ENCODE assay signal across 8 cellular contexts in genomic region chr18:55588001-55588875, GRCh38. TPM values are rescaled to one million over a fixed set of nuclear protein-coding genes. Genes with fewer than 3 reads are reported as not detected.
DNase-seq lines count a peak whose midpoint lies in the region; ATAC-seq, FAIRE-seq and TF ChIP-seq lines count a peak whose summit lies in the region.

TSS of gene TCF4 (minus strand) at chr18:55588192. CDS start at chr18:55587116, 1,076 bp downstream.

- H3K9ac ChIP-seq in H1 (replicated peaks in 1 of 4; ENCODE audit: extremely low read depth in 1 of 4, low read depth in 3 of 4, low read length in 3 of 4) (peak within 1 kb of the TSS; percentile 60 to 88 (median 86)), HepG2 (ENCODE audit: insufficient read depth, low read depth, low read length) (no peak within 1 kb of the TSS)

- H3K36me3 ChIP-seq in H1 (ENCODE audit: control insufficient read depth in 2 of 4, insufficient read depth in 4 of 4, low read length in 3 of 4): peaks cover 0 to 30% (median 2%) of the 10 kb centered on the region in 4 experiments; a peak in 2 of 8 replicates
- H3K36me3 ChIP-seq in HepG2 (replicated peaks in 1 of 2; ENCODE audit: control insufficient read depth in 1 of 2, insufficient read depth in 2 of 2, low read length in 2 of 2): no peaks in the 10 kb centered on the region

- 3% methylated on average over 21 of the region's 67 CpGs; no CpG with 5 or more reads in 1 of the 2 experiments for WGBS in H1 (ENCODE audit: extremely low coverage in 1 of 2, insufficient coverage in 1 of 2, insufficient read length in 1 of 2, insufficient replicate concordance in 2 of 2, low coverage in 1 of 2, low lambda C conversion rate in 2 of 2, missing lambda C conversion rate in 1 of 2), 2 experiments
- WGBS in HepG2 (ENCODE audit: low lambda C conversion rate): 15% methylated on average over 31 of the region's 67 CpGs

- H3K9me3 ChIP-seq in H1 (ENCODE audit: insufficient read depth in 2 of 2, low read depth in 1 of 2, low read length in 1 of 2) (no peaks in the 10 kb centered on the region), HepG2 (ENCODE audit: low read length) (no peaks in the 10 kb centered on the region)

- intact Hi-C loops in HepG2 (cut with micrococcal nuclease; ENCODE audit: unreplicated experiment): no loop called here

- TF ChIP-seq RAD21 in H1 (IDR thresholded peaks at IDR 0.05 in 1 of 2, conservative IDR thresholded peaks at IDR 0.05 in 1 of 2; ENCODE audit: low read depth in 2 of 2, low read length in 2 of 2): no peak
- TF ChIP-seq RAD21 in HepG2 (CRISPR knock-in tag; IDR thresholded peaks at IDR 0.05): no peak

- BruUV-seq in HepG2 (replicated peaks; lab: Mats Ljungman, UMichigan): no TSS peak

- H3K79me2 ChIP-seq in H1 (ENCODE audit: control insufficient read depth in 1 of 2, insufficient read depth in 2 of 2, low read length in 2 of 2) (peaks cover 0 to 55% of the 10 kb centered on the region in 2 experiments; a peak in 3 of 4 replicates), HepG2 (ENCODE audit: insufficient read depth, low read length) (no peaks in the 10 kb centered on the region)

- no peak within 1 kb of the TSS for H3K23ac ChIP-seq in H1 (ENCODE audit: insufficient read length)

- H3K4me3 ChIP-seq in H1 (ENCODE audit: extremely low read depth in 1 of 4, insufficient read depth in 2 of 4, low read depth in 3 of 4, low read length in 4 of 4) (peak within 1 kb of the TSS; percentile 60 to 95 (median 74)), HepG2 (replicated peaks in 1 of 3; ENCODE audit: insufficient read depth in 1 of 3, low read depth in 2 of 3, low read length in 3 of 3) (no peak within 1 kb of the TSS; a peak in 1 of 6 replicates)

- H3K4me2 ChIP-seq in H1 (ENCODE audit: insufficient read depth in 1 of 2, low read depth in 2 of 2, low read length in 2 of 2) (peak within 1 kb of the TSS; percentile 79 to 91), HepG2 (ENCODE audit: low read depth, low read length) (peak within 1 kb of the TSS; percentile 32; the same call in 1 of the 2 replicates)

- DNase-seq in activated CD4-positive, alpha-beta T cell treated with anti-CD3 and anti-CD28 coated beads for 48 hours: peak; percentile 29
- DNase-seq in activated CD4-positive, alpha-beta T cell treated with anti-CD3 and anti-CD28 coated beads, Interleukin-2, amount 50 U/mL, for 1 hour: no peak
- DNase-seq in NCI-H1417 treated with DMSO at 0.1 percent for 48 hours (lab: John Stamatoyannopoulos, UW): peak; percentile 59
- peak; percentile 19 for DNase-seq in UCSD-AML1 (lab: John Stamatoyannopoulos, UW; ENCODE audit: unreplicated experiment)
- peak in 1 of 2 experiments; percentile 72 for DNase-seq in H1 (ENCODE audit: low read depth in 1 of 2, low spot score in 2 of 2)
- DNase-seq in HepG2 (ENCODE audit: low spot score): no peak

- H3K27ac ChIP-seq in H1 (ENCODE audit: low read depth, low read length) (peak within 1 kb of the TSS; percentile 81), HepG2 (ENCODE audit: extremely low read length, insufficient read depth, low read length) (no peak within 1 kb of the TSS)

- CTCF ChIA-PET in H1 (lab: Charles Lee; ENCODE audit: partially characterized antibody): interaction anchor here (0.6 kb wide), 1 partner anchor 354 kb away, joined by 3 read pairs; no protein-coding TSS in a partner anchor
- CTCF ChIA-PET in HepG2 (lab: Yijun Ruan, JAX; ENCODE audit: low intra/inter-chr PET ratio, low total read pairs): no interaction called here

- POLR2A ChIA-PET in H1 (lab: Charles Lee; ENCODE audit: partially characterized antibody): interaction anchor here (0.5 to 0.6 kb wide), 2 partner anchors 100 to 260 kb away, joined by 3 read pairs; no protein-coding TSS in a partner anchor
- POLR2A ChIA-PET in HepG2 (lab: Yijun Ruan, JAX): no interaction called here

- no peak within 1 kb of the TSS for H2BK12ac ChIP-seq in H1 (ENCODE audit: low read depth, low read length)

- H2AFZ ChIP-seq in H1 (ENCODE audit: low read length) (peak within 1 kb of the TSS; percentile 37; the same call in 1 of the 2 replicates), HepG2 (ENCODE audit: low read length) (no peak within 1 kb of the TSS)

- H3K18ac ChIP-seq in H1 (ENCODE audit: extremely low read depth, low read length): peak within 1 kb of the TSS; percentile 93

- H3K14ac ChIP-seq in H1 (ENCODE audit: insufficient read length): peak within 1 kb of the TSS; percentile 97

- TF ChIP-seq EP300 in H1 (IDR thresholded peaks at IDR 0.05; ENCODE audit: borderline replicate concordance in 1 of 2, low read depth in 2 of 2, low read length in 2 of 2) (no peak), HepG2 (IDR thresholded peaks at IDR 0.05; ENCODE audit: low read depth in 2 of 2, low read length in 2 of 2) (no peak), HepG2 (CRISPR knock-in tag; IDR thresholded peaks at IDR 0.05; ENCODE audit: borderline replicate concordance) (no peak)

- TF ChIP-seq CTCF in H1 (IDR thresholded peaks at IDR 0.05; ENCODE audit: control extremely low read depth in 1 of 3, insufficient read depth in 1 of 3, low read depth in 1 of 3, low read length in 3 of 3) (no peak), HepG2 (CRISPR knock-in tag; IDR thresholded peaks at IDR 0.05) (no peak)

- H4K91ac ChIP-seq in H1 (replicated peaks; ENCODE audit: insufficient read length, low read length): peak within 1 kb of the TSS; percentile 94

- H3K27me3 ChIP-seq in H1 (replicated peaks in 1 of 4; ENCODE audit: control insufficient read depth in 3 of 4, extremely low read depth in 1 of 4, insufficient read depth in 3 of 4, low read length in 3 of 4) (no peaks in the 10 kb centered on the region), HepG2 (ENCODE audit: control insufficient read depth in 1 of 2, insufficient read depth in 2 of 2, low read length in 2 of 2) (peaks cover 0 to 19% of the 10 kb centered on the region in 2 experiments; a peak in 3 of 5 replicates)

- H2AK5ac ChIP-seq in H1 (ENCODE audit: low read depth, low read length): no peak within 1 kb of the TSS; the same call in 1 of the 2 replicates

- peak within 1 kb of the TSS; percentile 45; the same call in 1 of the 2 replicates for H4K8ac ChIP-seq in H1 (ENCODE audit: extremely low read depth, insufficient read depth, low read length)

- peaks cover 6% of the 10 kb centered on the region for H3K27me3 Mint-ChIP-seq in stimulated activated memory B cell treated with anti-CD40 and anti-IgM and Interleukin-4, amounts not matched to agents 10 μg/mL and 1 μg/mL and 100 μg/mL, for 72 hours

- H3K4me1 ChIP-seq in H1 (replicated peaks in 1 of 4; ENCODE audit: control insufficient read depth in 3 of 4, insufficient read depth in 4 of 4, low read length in 3 of 4): peaks cover 0 to 14% (median 4%) of the 10 kb centered on the region in 4 experiments; a peak in 5 of 7 replicates
- no peaks in the 10 kb centered on the region for H3K4me1 ChIP-seq in HepG2 (ENCODE audit: insufficient read depth, low read length)

- no peak within 1 kb of the TSS for H2BK20ac ChIP-seq in H1 (ENCODE audit: low read length)

- no peaks in the 10 kb centered on the region for H3K79me1 ChIP-seq in H1 (ENCODE audit: low read depth, low read length)

- peak within 1 kb of the TSS; percentile 93 for H2BK5ac ChIP-seq in H1 (ENCODE audit: low read depth, low read length)

- no peaks in the 10 kb centered on the region for H3K9me3 Mint-ChIP-seq in stimulated activated memory B cell treated with anti-CD40 and anti-IgM and Interleukin-4, amounts not matched to agents 10 μg/mL and 1 μg/mL and 100 μg/mL, for 72 hours

- H3K4me1 Mint-ChIP-seq in stimulated activated memory B cell treated with anti-CD40 and anti-IgM and Interleukin-4, amounts not matched to agents 10 μg/mL and 1 μg/mL and 100 μg/mL, for 72 hours: peaks cover 22% of the 10 kb centered on the region

- H2BK15ac ChIP-seq in H1 (ENCODE audit: low read length): no peak within 1 kb of the TSS

- ATAC-seq in HepG2 (peak; percentile 76), GM21576 (IDR thresholded peaks at IDR 0.05; ENCODE audit: unreplicated experiment) (no peak)
- ATAC-seq in stimulated activated memory B cell treated with anti-CD40 and anti-IgM and Interleukin-4, amounts not matched to agents 10 μg/mL and 1 μg/mL and 100 μg/mL, for 72 hours: peak; percentile 35

- peak within 1 kb of the TSS; percentile 92 for H3K4ac ChIP-seq in H1 (replicated peaks; ENCODE audit: insufficient read length, low read depth, low read length)

- in situ Hi-C loops in HepG2 (cut with HindIII; ENCODE audit: extremely low pct_ligation_motif_present, low pct_unique_long_range_greater_than_20kb): no loop called here

- H3K27ac Mint-ChIP-seq in stimulated activated memory B cell treated with anti-CD40 and anti-IgM and Interleukin-4, amounts not matched to agents 10 μg/mL and 1 μg/mL and 100 μg/mL, for 72 hours: peak within 1 kb of the TSS; percentile 84

- H4K5ac ChIP-seq in H1 (ENCODE audit: insufficient read length, low read depth, low read length): peak within 1 kb of the TSS; percentile 87

- no peaks in the 10 kb centered on the region for H3K36me3 Mint-ChIP-seq in stimulated activated memory B cell treated with anti-CD40 and anti-IgM and Interleukin-4, amounts not matched to agents 10 μg/mL and 1 μg/mL and 100 μg/mL, for 72 hours

- H3K56ac ChIP-seq in H1 (replicated peaks; ENCODE audit: insufficient read length, low read depth, low read length): peak within 1 kb of the TSS; percentile 90

- H4K20me1 ChIP-seq in H1 (replicated peaks in 1 of 2; ENCODE audit: control insufficient read depth in 1 of 2, insufficient read depth in 2 of 2, low read length in 2 of 2) (no peaks in the 10 kb centered on the region), HepG2 (ENCODE audit: insufficient read depth, low read length) (no peaks in the 10 kb centered on the region)

- peak within 1 kb of the TSS; percentile 75 for H2BK120ac ChIP-seq in H1 (replicated peaks; ENCODE audit: low read depth, low read length)

- H3K23me2 ChIP-seq in H1 (ENCODE audit: low read depth, low read length): peaks cover 2% of the 10 kb centered on the region; the same call in 1 of the 2 replicates

- peak; percentile 7 for FAIRE-seq in H1 (lab: Jason Lieb, UNC)
- no peak for FAIRE-seq in HepG2 (lab: Jason Lieb, UNC)

- H3K4me3 Mint-ChIP-seq in stimulated activated memory B cell treated with anti-CD40 and anti-IgM and Interleukin-4, amounts not matched to agents 10 μg/mL and 1 μg/mL and 100 μg/mL, for 72 hours: peak within 1 kb of the TSS; percentile 89

- TF ChIP-seq POLR2A in H1 (IDR thresholded peaks at IDR 0.05; ENCODE audit: control extremely low read depth in 1 of 2, low read depth in 2 of 2, low read length in 2 of 2): peak in 1 of 2 experiments; percentile 34; a peak in 1 of 3 replicates
- TF ChIP-seq POLR2A in HepG2 (IDR thresholded peaks at IDR 0.05; ENCODE audit: insufficient read depth in 1 of 2, low read depth in 2 of 2, low read length in 2 of 2): no peak

RNA-seq across cellular contexts. Expression of gene TCF4, which starts in this region (rescaled TPM):
- total RNA-seq in H1 (2021; fragmentation: NEBNext Ultra II Directional; extraction: Animal tissue kit (Norgen Biotek cat#: 25700)): 113 and 118 TPM in 2 replicates
- polyA plus RNA-seq in H1 (2011; rRNA removed) (57.8 and 59.3 TPM in 2 replicates), HepG2 (2011; rRNA removed) (not detected in 2 replicates)
- polyA plus RNA-seq in H1 (2011; cell fraction: cytosol; rRNA removed): 42.9 TPM
- polyA plus RNA-seq in H1 (2011; cell fraction: nucleus; rRNA removed): 122 TPM
- 42.2 to 52.2 TPM (median 50.9 TPM) in 4 replicates for polyA plus RNA-seq in H1 (2012, experiment 1 of 2)
- 4.2 TPM for polyA plus RNA-seq in H1 (2012, experiment 2 of 2)
- polyA plus RNA-seq in H1 (2013, experiment 1 of 2): 65.1 TPM
- 59.8 TPM for polyA plus RNA-seq in H1 (2013, experiment 2 of 2)
- polyA minus RNA-seq in H1 (2011; rRNA and poly(A)+ RNA removed): 352 and 443 TPM in 2 replicates
- polyA minus RNA-seq in H1 (2011; cell fraction: cytosol; rRNA and poly(A)+ RNA removed): 85.9 TPM
- 467 TPM for polyA minus RNA-seq in H1 (2011; cell fraction: nucleus; rRNA and poly(A)+ RNA removed)
- total RNA-seq in HepG2 (2016; rRNA removed; fragmentation: Illumina TruSeq; extraction: Trizol): not detected in 2 replicates
- not detected in 2 replicates for total RNA-seq in HepG2 (2016; cell fraction: cytosol; rRNA removed; fragmentation: Illumina TruSeq; extraction: Trizol; ENCODE audit: low read depth)
- total RNA-seq in HepG2 (2016; cell fraction: insoluble cytoplasmic fraction; rRNA removed; fragmentation: Illumina TruSeq; extraction: Trizol): not detected in 2 replicates
- not detected in 2 replicates for total RNA-seq in HepG2 (2016; cell fraction: membrane; rRNA removed; fragmentation: Illumina TruSeq; extraction: Trizol)
- total RNA-seq in HepG2 (2016; cell fraction: nucleus; rRNA removed; fragmentation: Illumina TruSeq; extraction: Trizol): not detected in 2 replicates
- not detected in 2 replicates for polyA plus RNA-seq in HepG2 (2011; cell fraction: cytosol; rRNA removed)
- polyA plus RNA-seq in HepG2 (2011; cell fraction: nucleus; rRNA removed): 0.02 and 0.14 TPM in 2 replicates
- polyA plus RNA-seq in HepG2 (2012): not detected in 2 replicates
- not detected in 2 replicates for polyA plus RNA-seq in HepG2 (2016; cell fraction: cytosol; fragmentation: Illumina TruSeq; extraction: Trizol; ENCODE audit: low read depth)
- polyA plus RNA-seq in HepG2 (2016; cell fraction: insoluble cytoplasmic fraction; fragmentation: Illumina TruSeq; extraction: Trizol; ENCODE audit: low read depth): not detected in 2 replicates
- not detected in 2 replicates for polyA plus RNA-seq in HepG2 (2016; cell fraction: membrane; fragmentation: Illumina TruSeq; extraction: Trizol; ENCODE audit: low read depth)
- not detected in 2 replicates for polyA plus RNA-seq in HepG2 (2016; cell fraction: nucleus; fragmentation: Illumina TruSeq; extraction: Trizol; ENCODE audit: insufficient read depth, low read depth)
- 1.3 TPM in 1 of 2 replicates, not detected in the other for polyA minus RNA-seq in HepG2 (2011; rRNA and poly(A)+ RNA removed; ENCODE audit: low replicate concordance)
- polyA minus RNA-seq in HepG2 (2011; cell fraction: cytosol; rRNA and poly(A)+ RNA removed): not detected in 2 replicates
- 0.37 TPM in 1 of 2 replicates, not detected in the other for polyA minus RNA-seq in HepG2 (2011; cell fraction: nucleus; rRNA and poly(A)+ RNA removed)

Comparison
In these comparisons a context has a peak if more than half of its experiments do, and no peak if none do; other contexts are left out.
1. RNA of gene TCF4 (total RNA-seq): 113 to 118 TPM in H1; not detected in HepG2; every median in the first group is over 10 times any median in the second.
2. RNA of gene TCF4 (polyA plus RNA-seq): 4.2 to 122 TPM in H1; 0.02 to 0.14 TPM in HepG2; every median in the first group is over 4 times any median in the second.
3. DNase-seq: peak in activated CD4-positive, alpha-beta T cell treated with anti-CD3 and anti-CD28 coated beads for 48 hours (single experiment), NCI-H1417 treated with DMSO at 0.1 percent for 48 hours (single experiment) and UCSD-AML1 (single experiment); none in activated CD4-positive, alpha-beta T cell treated with anti-CD3 and anti-CD28 coated beads, Interleukin-2, amount 50 U/mL, for 1 hour (single experiment) and HepG2 (single experiment).
4. H3K4me3 ChIP-seq: peak in H1 (4 of 4); none in HepG2 (0 of 3).